In genomic region chr14:34437729-34438080, GRCh38 we compare ENCODE assay signal across 16 cellular contexts. TPM values are rescaled to one million over a fixed set of nuclear protein-coding genes. Genes with fewer than 3 reads are reported as not detected.
DNase-seq lines count a peak whose midpoint lies in the region; TF ChIP-seq lines count a peak whose summit lies in the region.
"Had no signal": no experiment of that assay in that cellular context is flagged by ENCODE, and none has a peak within 500 bp of the region (broad histone marks: within the 10 kb centered on the region; RNA-seq: fewer than 3 reads in every experiment).

No MANE protein-coding gene starts in this region.

- no peak overlapping the region for H3K27ac ChIP-seq in mammary epithelial cell (ENCODE audit: insufficient read depth, low read depth, low read length)
- no peak overlapping the region for H3K27ac ChIP-seq in testis
- H3K27ac ChIP-seq: KMS-11, SJSA1 had no signal

- H3K27me3 ChIP-seq in mammary epithelial cell (ENCODE audit: insufficient read depth, low read length) (no peaks in the 10 kb centered on the region), testis (no peaks in the 10 kb centered on the region)
- H3K27me3 ChIP-seq: SJSA1 had no signal

- dilution Hi-C loops in mammary epithelial cell (cut with HindIII; ENCODE audit: low sequenced_read_pairs) = no loop called here

- no peak overlapping the region for H3K4me3 ChIP-seq in mammary epithelial cell (replicated peaks in 1 of 3; ENCODE audit: insufficient read depth in 1 of 3, low read depth in 2 of 3, low read length in 3 of 3)
- no peak overlapping the region for H3K4me3 ChIP-seq in testis
- H3K4me3 ChIP-seq: SJSA1 had no signal

- in situ Hi-C loops in mammary epithelial cell (cut with MboI; ENCODE audit: low sequenced_read_pairs in 2 of 2) = no loop called here

- no peak overlapping the region for H3K9ac ChIP-seq in mammary epithelial cell (ENCODE audit: insufficient read depth, low read length)
- H3K9ac ChIP-seq: KMS-11 had no signal

- H3K79me2 ChIP-seq in mammary epithelial cell (ENCODE audit: insufficient read depth, low read length) = peaks cover 56% of the 10 kb centered on the region

- no peaks in the 10 kb centered on the region for H3K9me3 ChIP-seq in mammary epithelial cell (replicated peaks; ENCODE audit: insufficient read depth, low read length)
- no peaks in the 10 kb centered on the region for H3K9me3 ChIP-seq in testis
- H3K9me3 ChIP-seq: SJSA1 had no signal

- intact Hi-C loops in MCF 10A (cut with micrococcal nuclease) = no loop called here
- intact Hi-C loops in mammary epithelial cell (cut with micrococcal nuclease) = no loop called here
- intact Hi-C loops in testis (cut with DNase I; ENCODE audit: low total_unique reads) = no loop called here

- TF ChIP-seq CTCF in MCF 10A (IDR thresholded peaks at IDR 0.05; ENCODE audit: unreplicated experiment) (no peak), mammary epithelial cell (conservative IDR thresholded peaks at IDR 0.05 in 1 of 2, IDR thresholded peaks at IDR 0.05 in 1 of 2; ENCODE audit: extremely low read depth in 1 of 2, insufficient read depth in 1 of 2, low read depth in 1 of 2, low read length in 2 of 2) (no peak), testis (IDR thresholded peaks at IDR 0.05) (no peak)

- H3K4me1 Mint-ChIP-seq in MCF 10A (ENCODE audit: insufficient read depth, unreplicated experiment) = peaks cover 36% of the 10 kb centered on the region

- H3K36me3 ChIP-seq in mammary epithelial cell (ENCODE audit: insufficient read depth, low read length) = no peaks in the 10 kb centered on the region
- no peaks in the 10 kb centered on the region for H3K36me3 ChIP-seq in testis (ENCODE audit: low read depth, missing control alignments)

- no peak for DNase-seq in MCF 10A (ENCODE audit: unreplicated experiment)
- no peak for DNase-seq in mammary epithelial cell
- peak; percentile 50 for DNase-seq in amniotic epithelial cell (ENCODE audit: low read depth)
- DNase-seq in iris pigment epithelial cell (ENCODE audit: low read depth) = peak; percentile 28
- no peak for DNase-seq in testis
- no peak for DNase-seq in NCI-H748 (lab: John Stamatoyannopoulos, UW; ENCODE audit: unreplicated experiment)
- DNase-seq in NCI-H1105 (lab: John Stamatoyannopoulos, UW) = no peak
- DNase-seq: 8988T, IMR-90, NCI-H1417 treated with DMSO at 0.1 percent for 48 hours, NCI-H187, NCI-H446, NCI-H526, OCI-M1 had no signal

- H2AFZ ChIP-seq in mammary epithelial cell (ENCODE audit: low read depth, low read length) = no peak overlapping the region

- WGBS in mammary epithelial cell (ENCODE audit: low coverage, missing lambda C conversion rate) = 100% methylated on average over 3 of the region's 3 CpGs
- 93 to 98% methylated on average over 3 of the region's 3 CpGs for WGBS in testis, 2 donors

- TF ChIP-seq POLR2A in testis (IDR thresholded peaks at IDR 0.05) = no peak

- no peaks in the 10 kb centered on the region for H3K27me3 Mint-ChIP-seq in MCF 10A (ENCODE audit: insufficient read depth, unreplicated experiment)

- peaks cover 41% of the 10 kb centered on the region for H3K36me3 Mint-ChIP-seq in MCF 10A (ENCODE audit: insufficient read depth, unreplicated experiment)

- H3K27ac Mint-ChIP-seq in MCF 10A (ENCODE audit: low read depth, unreplicated experiment) = peak overlapping the region; percentile 1

- H3K4me1 ChIP-seq in mammary epithelial cell (ENCODE audit: insufficient read depth, low read length) = no peaks in the 10 kb centered on the region
- H3K4me1 ChIP-seq in testis = no peaks in the 10 kb centered on the region
- H3K4me1 ChIP-seq: SJSA1 had no signal

- no peaks in the 10 kb centered on the region for H3K9me3 Mint-ChIP-seq in MCF 10A (ENCODE audit: unreplicated experiment)

- CTCF ChIA-PET in MCF 10A (lab: Yijun Ruan, JAX) (interaction anchor here (0.7 kb wide), 1 partner anchor 67 kb away, joined by 3 read pairs; no protein-coding TSS in a partner anchor), mammary epithelial cell (lab: Charles Lee; ENCODE audit: low non-redundant PET) (interaction anchor here (0.8 kb wide), 1 partner anchor 12 kb away, joined by 5 read pairs; no protein-coding TSS in a partner anchor)

- H3K4me3 Mint-ChIP-seq in MCF 10A (ENCODE audit: unreplicated experiment) = no peak overlapping the region

- POLR2A ChIA-PET in MCF 10A (lab: Yijun Ruan, JAX) = interaction anchor here (1.4 to 1.5 kb wide), 3 partner anchors 10 to 23 kb away, joined by 3 to 4 read pairs (median 4); no protein-coding TSS in a partner anchor

- no peak overlapping the region for H3K4me2 ChIP-seq in mammary epithelial cell (ENCODE audit: insufficient read depth, low read depth, low read length)
- H3K4me2 ChIP-seq: KMS-11 had no signal

- BruUV-seq in MCF 10A (replicated peaks; lab: Mats Ljungman, UMichigan) (no TSS peak), mammary epithelial cell (replicated peaks; lab: Mats Ljungman, UMichigan) (no TSS peak)

- no peaks in the 10 kb centered on the region for H4K20me1 ChIP-seq in mammary epithelial cell (ENCODE audit: insufficient read depth, low read length)

RNA-seq across cellular contexts. Expression of gene SPTSSA, which starts 24.3 kb away (rescaled TPM):
- 28.2 and 30.5 TPM in 2 replicates for total RNA-seq in MCF 10A (2022)
- total RNA-seq in mammary epithelial cell = 10 to 100 TPM; 14.2 to 21.3 TPM
- 30.2 TPM for polyA plus RNA-seq in mammary epithelial cell
- 7.8 TPM for polyA minus RNA-seq in mammary epithelial cell
- 10 to 100 TPM in 1 of 2 donors, 1 to 10 TPM in 1; 9.2 to 10.4 TPM for total RNA-seq in testis
- polyA plus RNA-seq in testis (ENCODE audit: insufficient read depth, low read depth, low replicate concordance) = 14.4 TPM

Comparison
In these comparisons a context has a peak if more than half of its experiments do, and no peak if none do; other contexts are left out.
1. DNase-seq: peak in amniotic epithelial cell (single experiment) and iris pigment epithelial cell (single experiment); none in MCF 10A (single experiment), mammary epithelial cell (single experiment), testis (single experiment), NCI-H748 (single experiment) and NCI-H1105 (single experiment).